14 cellular contexts compared by ENCODE assay signal in the genomic region with DNA sequence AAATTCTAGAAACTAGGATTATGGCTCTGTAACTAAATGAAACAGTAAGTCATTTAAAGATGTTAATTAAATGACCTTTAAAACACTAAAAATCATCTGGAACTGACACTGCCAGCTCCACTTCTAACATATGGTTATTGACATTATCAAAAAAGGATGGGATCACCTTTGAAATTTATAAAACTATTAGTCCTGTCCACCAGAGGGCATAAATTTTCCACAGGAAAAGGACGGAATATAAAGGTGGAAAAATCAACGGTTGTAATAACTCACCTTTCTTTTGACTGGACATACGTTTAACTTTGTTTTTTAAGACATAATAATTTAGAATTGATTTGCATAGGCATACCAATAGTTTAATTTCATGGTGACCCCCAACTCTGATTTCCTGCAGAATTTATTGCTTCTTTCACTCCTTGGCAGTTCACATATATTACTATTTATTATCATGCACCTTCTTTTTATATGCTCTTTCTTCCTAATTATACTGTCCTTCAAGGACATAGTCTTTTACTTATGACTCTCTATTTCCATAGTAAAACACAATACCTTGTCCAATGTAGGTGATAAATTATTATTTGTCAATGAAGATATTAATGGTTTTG.
DNase-seq lines count a peak whose midpoint lies in the region; FAIRE-seq and TF ChIP-seq lines count a peak whose summit lies in the region.
"Had no signal": no experiment of that assay in that cellular context is flagged by ENCODE, and none has a peak within 500 bp of the region (broad histone marks: within the 10 kb centered on the region; RNA-seq: fewer than 3 reads in every experiment).

No MANE protein-coding gene starts in this region.

- H3K27me3 ChIP-seq in GM23248 (replicated peaks; ENCODE audit: insufficient read depth): no peaks in the 10 kb centered on the region
- H3K27me3 ChIP-seq in bronchial epithelial cell (ENCODE audit: control insufficient read depth, insufficient read depth, low read length): no peaks in the 10 kb centered on the region
- H3K27me3 ChIP-seq: esophagus muscularis mucosa, MG63 had no signal

- no peaks in the 10 kb centered on the region for H3K27me3 Mint-ChIP-seq in nephron (ENCODE audit: low read depth)

- no peaks in the 10 kb centered on the region for H3K9me2 ChIP-seq in GM23248 (ENCODE audit: insufficient read depth)

- H3K79me2 ChIP-seq in GM23248 (ENCODE audit: insufficient read depth): no peaks in the 10 kb centered on the region

- H3K9me3 Mint-ChIP-seq in nephron: no peaks in the 10 kb centered on the region
- H3K9me3 Mint-ChIP-seq: activated T-helper 1 cell treated with anti-CD3 and anti-CD28 coated beads, Interleukin-12 subunit alpha, Interleukin-12 subunit beta, Interleukin-2, Interleukin-4 antibody, amounts not matched to agents 30 ng/mL and 10 ng/mL and 1 ng/mL, durations not matched to agents 14 hours and 24 hours and 36 hours had no signal

- H3K36me3 ChIP-seq in GM23248 (ENCODE audit: low read depth) (no peaks in the 10 kb centered on the region), bronchial epithelial cell (ENCODE audit: control insufficient read depth, insufficient read depth, low read length) (no peaks in the 10 kb centered on the region)
- H3K36me3 ChIP-seq: esophagus muscularis mucosa, MG63, thoracic aorta had no signal

- H3K9me3 ChIP-seq in GM23248 (ENCODE audit: low read depth): no peaks in the 10 kb centered on the region
- H3K9me3 ChIP-seq: esophagus muscularis mucosa, MG63, thoracic aorta had no signal

- H3F3A ChIP-seq in GM23248 (ENCODE audit: insufficient read depth): no peaks in the 10 kb centered on the region

- H3K4me1 ChIP-seq in GM23248 (ENCODE audit: insufficient read depth): no peaks in the 10 kb centered on the region
- H3K4me1 ChIP-seq: esophagus muscularis mucosa had no signal

- H3K4me3 ChIP-seq in GM23248: no peak overlapping the region
- no peak overlapping the region for H3K4me3 ChIP-seq in bronchial epithelial cell (ENCODE audit: low read depth, low read length)
- H3K4me3 ChIP-seq: esophagus muscularis mucosa, MG63, thoracic aorta had no signal

- no peak for FAIRE-seq in bronchial epithelial cell (lab: Jason Lieb, UNC)
- FAIRE-seq: GM19239 had no signal

- no peak overlapping the region for H3K27ac Mint-ChIP-seq in nephron
- H3K27ac Mint-ChIP-seq: activated T-helper 1 cell treated with anti-CD3 and anti-CD28 coated beads, Interleukin-12 subunit alpha, Interleukin-12 subunit beta, Interleukin-2, Interleukin-4 antibody, amounts not matched to agents 30 ng/mL and 10 ng/mL and 1 ng/mL, durations not matched to agents 14 hours and 24 hours and 36 hours had no signal

- H3K4me2 ChIP-seq in GM23248 (ENCODE audit: unreplicated experiment): no peak overlapping the region

- in situ Hi-C loops in GM23248 (cut with MboI): no loop called here

- H3K36me3 Mint-ChIP-seq in nephron (ENCODE audit: low read depth): no peaks in the 10 kb centered on the region

- H4K20me1 ChIP-seq in GM23248 (ENCODE audit: insufficient read depth): no peaks in the 10 kb centered on the region

- no peak overlapping the region for H3K9ac ChIP-seq in GM23248

- TF ChIP-seq CTCF in bronchial epithelial cell (IDR thresholded peaks at IDR 0.05; ENCODE audit: insufficient read depth, low read length, severe bottlenecking) (peak; percentile 17), nephron (IDR thresholded peaks at IDR 0.05; ENCODE audit: unreplicated experiment in 3 of 3) (peak; percentile 32 to 48 (median 40))

- H3K4me3 Mint-ChIP-seq in nephron: no peak overlapping the region
- H3K4me3 Mint-ChIP-seq: activated T-helper 1 cell treated with anti-CD3 and anti-CD28 coated beads, Interleukin-12 subunit alpha, Interleukin-12 subunit beta, Interleukin-2, Interleukin-4 antibody, amounts not matched to agents 30 ng/mL and 10 ng/mL and 1 ng/mL, durations not matched to agents 14 hours and 24 hours and 36 hours had no signal

- H3K4me1 Mint-ChIP-seq in nephron: no peaks in the 10 kb centered on the region

- DNase-seq in GM23248 (peak; percentile 8), NCI-H460 (ENCODE audit: extremely low read depth, low read depth) (peak; percentile 2), bronchial epithelial cell (ENCODE audit: low read depth) (peak; percentile 13), dermis blood vessel endothelial cell (no peak), GM19238 (ENCODE audit: insufficient read length, low spot score) (no peak), DMS153 treated with DMSO at 0.1 percent for 48 hours (lab: John Stamatoyannopoulos, UW; ENCODE audit: unreplicated experiment) (no peak), occipital lobe (lab: John Stamatoyannopoulos, UW) (no peak)
- DNase-seq: activated CD4-positive, alpha-beta T cell treated with anti-CD3 and anti-CD28 coated beads for 48 hours; MG63 had no signal

- H3K27ac ChIP-seq in GM23248: no peak overlapping the region
- H3K27ac ChIP-seq: esophagus muscularis mucosa, thoracic aorta had no signal

- no peak overlapping the region for H2AFZ ChIP-seq in GM23248

- 10 to 11% methylated on average over 3 of the region's 3 CpGs for WGBS in GM23248 (ENCODE audit: low coverage in 1 of 2, low lambda C conversion rate in 2 of 2, missing lambda C conversion rate in 2 of 2), 2 experiments

Comparison
In these comparisons a context has a peak if more than half of its experiments do, and no peak if none do; other contexts are left out.
1. DNase-seq: peak in GM23248 (single experiment), NCI-H460 (single experiment) and bronchial epithelial cell (single experiment); none in dermis blood vessel endothelial cell (single experiment), GM19238 (single experiment), DMS153 treated with DMSO at 0.1 percent for 48 hours (single experiment) and occipital lobe (single experiment).